In the genomic region with DNA sequence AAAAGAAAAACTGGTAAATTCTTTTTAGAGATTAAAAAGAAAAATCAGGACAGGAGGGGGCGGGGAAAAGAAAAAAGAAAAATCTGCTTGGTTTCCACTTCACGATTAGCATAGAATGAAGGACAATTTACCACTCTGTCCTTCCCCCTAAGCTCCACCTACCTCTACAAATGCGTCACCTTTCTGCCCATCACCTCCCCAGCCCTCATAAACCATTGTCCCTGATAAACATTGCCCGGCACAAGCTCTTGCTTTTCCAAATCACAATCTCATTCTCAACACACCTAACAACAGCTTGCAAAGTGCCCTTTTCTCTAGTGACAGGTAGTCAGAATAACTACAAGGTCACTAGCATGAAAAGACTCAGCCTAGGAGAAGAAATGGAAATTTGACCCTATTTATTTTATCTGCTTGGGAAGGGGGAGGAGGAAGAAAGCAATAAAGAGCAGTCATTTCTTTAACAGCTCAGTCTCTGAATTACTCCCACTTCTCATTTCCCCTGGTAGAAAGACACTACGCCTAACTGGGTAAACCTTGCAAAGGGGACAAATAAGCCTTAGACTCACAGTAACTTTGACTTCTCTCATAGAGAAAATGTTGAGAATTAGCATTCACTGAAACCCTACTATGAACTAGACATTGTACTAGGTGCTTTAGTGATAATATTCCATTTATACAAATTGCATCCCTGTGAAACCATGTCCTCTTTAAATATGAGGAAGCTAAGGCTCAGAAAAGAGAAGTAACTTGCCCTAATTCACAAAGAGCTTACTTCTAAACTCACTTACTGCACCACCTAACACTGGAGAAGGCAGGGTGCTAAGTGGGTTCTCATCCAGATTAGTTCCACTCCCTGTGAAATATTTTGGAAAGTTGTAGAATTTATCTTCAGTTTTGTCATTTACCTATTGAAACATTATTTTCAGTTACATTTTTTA, we compare ENCODE assay signal across 1 cellular context.
TF ChIP-seq lines count a peak whose summit lies in the region.

No MANE protein-coding gene starts in this region.

TF ChIP-seq in HepG2, 621 proteins besides CTCF, POLR2A, EP300 and RAD21 (continued from another document):
- TF ChIP-seq, protein P1, sequence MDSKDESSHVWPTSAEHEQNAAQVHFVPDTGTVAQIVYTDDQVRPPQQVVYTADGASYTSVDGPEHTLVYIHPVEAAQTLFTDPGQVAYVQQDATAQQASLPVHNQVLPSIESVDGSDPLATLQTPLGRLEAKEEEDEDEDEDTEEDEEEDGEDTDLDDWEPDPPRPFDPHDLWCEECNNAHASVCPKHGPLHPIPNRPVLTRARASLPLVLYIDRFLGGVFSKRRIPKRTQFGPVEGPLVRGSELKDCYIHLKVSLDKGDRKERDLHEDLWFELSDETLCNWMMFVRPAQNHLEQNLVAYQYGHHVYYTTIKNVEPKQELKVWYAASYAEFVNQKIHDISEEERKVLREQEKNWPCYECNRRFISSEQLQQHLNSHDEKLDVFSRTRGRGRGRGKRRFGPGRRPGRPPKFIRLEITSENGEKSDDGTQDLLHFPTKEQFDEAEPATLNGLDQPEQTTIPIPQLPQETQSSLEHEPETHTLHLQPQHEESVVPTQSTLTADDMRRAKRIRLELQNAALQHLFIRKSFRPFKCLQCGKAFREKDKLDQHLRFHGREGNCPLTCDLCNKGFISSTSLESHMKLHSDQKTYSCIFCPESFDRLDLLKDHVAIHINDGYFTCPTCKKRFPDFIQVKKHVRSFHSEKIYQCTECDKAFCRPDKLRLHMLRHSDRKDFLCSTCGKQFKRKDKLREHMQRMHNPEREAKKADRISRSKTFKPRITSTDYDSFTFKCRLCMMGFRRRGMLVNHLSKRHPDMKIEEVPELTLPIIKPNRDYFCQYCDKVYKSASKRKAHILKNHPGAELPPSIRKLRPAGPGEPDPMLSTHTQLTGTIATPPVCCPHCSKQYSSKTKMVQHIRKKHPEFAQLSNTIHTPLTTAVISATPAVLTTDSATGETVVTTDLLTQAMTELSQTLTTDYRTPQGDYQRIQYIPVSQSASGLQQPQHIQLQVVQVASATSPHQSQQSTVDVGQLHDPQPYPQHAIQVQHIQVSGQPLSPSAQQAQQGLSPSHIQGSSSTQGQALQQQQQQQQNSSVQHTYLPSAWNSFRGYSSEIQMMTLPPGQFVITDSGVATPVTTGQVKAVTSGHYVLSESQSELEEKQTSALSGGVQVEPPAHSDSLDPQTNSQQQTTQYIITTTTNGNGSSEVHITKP (CRISPR knock-in tag; IDR thresholded peaks at IDR 0.05; ENCODE audit: low read depth): no peak
- no peak for TF ChIP-seq ZNF296 (CRISPR knock-in tag; conservative IDR thresholded peaks at IDR 0.05)
- TF ChIP-seq ZSCAN12 (CRISPR knock-in tag; IDR thresholded peaks at IDR 0.05): no peak
- no peak for TF ChIP-seq NFIC (IDR thresholded peaks at IDR 0.05; ENCODE audit: low read length)
- TF ChIP-seq, protein P2, sequence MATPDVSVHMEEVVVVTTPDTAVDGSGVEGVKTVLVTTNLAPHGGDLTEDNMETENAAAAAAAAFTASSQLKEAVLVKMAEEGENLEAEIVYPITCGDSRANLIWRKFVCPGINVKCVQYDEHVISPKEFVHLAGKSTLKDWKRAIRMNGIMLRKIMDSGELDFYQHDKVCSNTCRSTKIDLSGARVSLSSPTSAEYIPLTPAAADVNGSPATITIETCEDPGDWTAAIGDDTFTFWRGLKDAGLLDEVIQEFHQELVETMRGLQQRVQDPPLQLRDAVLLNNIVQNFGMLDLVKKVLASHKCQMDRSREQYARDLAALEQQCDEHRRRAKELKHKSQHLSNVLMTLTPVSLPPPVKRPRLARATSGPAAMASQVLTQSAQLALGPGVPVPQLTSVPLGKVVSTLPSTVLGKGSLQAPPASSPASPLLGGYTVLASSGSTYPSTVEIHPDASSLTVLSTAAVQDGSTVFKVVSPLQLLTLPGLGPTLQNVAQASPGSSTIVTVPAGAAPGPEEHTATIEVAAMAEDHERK (CRISPR knock-in tag; IDR thresholded peaks at IDR 0.05; ENCODE audit: low read depth): no peak
